Comparison of ENCODE assay signal across 22 cellular contexts in genomic region chr2:46256563-46257142, GRCh38. TPM values are rescaled to one million over a fixed set of nuclear protein-coding genes. Genes with fewer than 3 reads are reported as not detected.
DNase-seq lines count a peak whose midpoint lies in the region; ATAC-seq, FAIRE-seq and TF ChIP-seq lines count a peak whose summit lies in the region.
"Had no signal": no experiment of that assay in that cellular context is flagged by ENCODE, and none has a peak within 500 bp of the region (broad histone marks: within the 10 kb centered on the region; RNA-seq: fewer than 3 reads in every experiment).

No MANE protein-coding gene starts in this region.

- H3K36me3 ChIP-seq in right atrium auricular region: no peaks in the 10 kb centered on the region
- H3K36me3 ChIP-seq in GM12878 (ENCODE audit: control insufficient read depth in 2 of 2, insufficient read depth in 2 of 2, low read length in 1 of 2): no peaks in the 10 kb centered on the region
- no peaks in the 10 kb centered on the region for H3K36me3 ChIP-seq in upper lobe of left lung
- H3K36me3 ChIP-seq: breast epithelium had no signal

- POLR2A ChIA-PET in GM12878 (lab: Charles Lee): interaction anchor here (1.6 kb wide), 1 partner anchor 11 kb away, joined by 3 read pairs; no protein-coding TSS in a partner anchor

- peaks cover 23% of the 10 kb centered on the region for H3K4me1 ChIP-seq in right cardiac atrium (ENCODE audit: control insufficient read depth, insufficient read depth, low read length)
- peaks cover 0 to 62% of the 10 kb centered on the region in 2 donors for H3K4me1 ChIP-seq in right atrium auricular region
- H3K4me1 ChIP-seq in GM12878 (ENCODE audit: control insufficient read depth, insufficient read depth, low read length): no peaks in the 10 kb centered on the region
- H3K4me1 ChIP-seq in upper lobe of left lung: peaks cover 17 to 45% (median 25%) of the 10 kb centered on the region in 4 donors
- H3K4me1 ChIP-seq: breast epithelium had no signal

- H3K27ac ChIP-seq in right cardiac atrium (ENCODE audit: low read length): peak overlapping the region; percentile 55
- peak overlapping the region in 1 of 2 donors; percentile 13 for H3K27ac ChIP-seq in right atrium auricular region
- H3K27ac ChIP-seq in GM12878 (ENCODE audit: control insufficient read depth, insufficient read depth): no peak overlapping the region
- peak overlapping the region; percentile 42 to 79 (median 48) for H3K27ac ChIP-seq in upper lobe of left lung
- H3K27ac ChIP-seq: 22Rv1, psoas muscle had no signal

- H2AFZ ChIP-seq in GM12878 (ENCODE audit: control insufficient read depth, low read depth, low read length): no peak overlapping the region

- TF ChIP-seq POLR2A in GM12878 (IDR thresholded peaks at IDR 0.05; ENCODE audit: low read depth, low read length) (no peak), upper lobe of left lung (IDR thresholded peaks at IDR 0.05) (no peak)

- ATAC-seq in right cardiac atrium (peak; percentile 27 to 65), GM12878 (no peak), upper lobe of left lung (ENCODE audit: low FRiP score in 2 of 2) (no peak)

- TF ChIP-seq RAD21 in GM12878 (IDR thresholded peaks at IDR 0.05; ENCODE audit: insufficient read depth, low read depth, low read length): no peak

- in situ Hi-C loops in GM12878 (cut with MboI): no loop called here

- H3K9me3 ChIP-seq in right cardiac atrium (ENCODE audit: control insufficient read depth, low read length) (no peaks in the 10 kb centered on the region), right atrium auricular region (no peaks in the 10 kb centered on the region), GM12878 (replicated peaks; ENCODE audit: control insufficient read depth, insufficient read depth, low read length) (no peaks in the 10 kb centered on the region), upper lobe of left lung (no peaks in the 10 kb centered on the region)
- H3K9me3 ChIP-seq: breast epithelium, psoas muscle had no signal

- intact Hi-C loops in right cardiac atrium (cut with DNase I): no loop called here
- intact Hi-C loops in GM12878 (cut with micrococcal nuclease; ENCODE audit: unreplicated experiment): no loop called here

- no peak for FAIRE-seq in GM12878 (lab: Jason Lieb, UNC)

- BruUV-seq in GM12878 (replicated peaks; lab: Mats Ljungman, UMichigan): no TSS peak

- no peaks in the 10 kb centered on the region for H3K79me2 ChIP-seq in GM12878 (ENCODE audit: control insufficient read depth, insufficient read depth, low read length)

- WGBS in right cardiac atrium: 37% methylated on average over 5 of the region's 5 CpGs
- WGBS in GM12878 (ENCODE audit: insufficient coverage, insufficient replicate concordance, low lambda C conversion rate, missing lambda C conversion rate): 46% methylated on average over 5 of the region's 5 CpGs
- WGBS in upper lobe of left lung, 2 donors: 62% methylated on average over 5 of the region's 5 CpGs

- H3K9ac ChIP-seq in GM12878 (ENCODE audit: control insufficient read depth, insufficient read depth, low read length): no peak overlapping the region

- TF ChIP-seq CTCF in right atrium auricular region (IDR thresholded peaks at IDR 0.05): no peak
- TF ChIP-seq CTCF in GM12878 (IDR thresholded peaks at IDR 0.05 in 2 of 3, conservative IDR thresholded peaks at IDR 0.05 in 1 of 3; ENCODE audit: control insufficient read depth in 2 of 3, extremely low read depth in 1 of 3, insufficient read depth in 1 of 3, low read depth in 3 of 3, low read length in 3 of 3): no peak
- no peak for TF ChIP-seq CTCF in upper lobe of left lung (IDR thresholded peaks at IDR 0.05)

- peak; percentile 34 for DNase-seq in DMS53 (lab: John Stamatoyannopoulos, UW)
- no peak for DNase-seq in DMS53 treated with DMSO at 0.1 percent for 48 hours (lab: John Stamatoyannopoulos, UW; ENCODE audit: unreplicated experiment)
- no peak for DNase-seq in right cardiac atrium
- no peak for DNase-seq in right atrium auricular region (ENCODE audit: low spot score)
- no peak for DNase-seq in GM12878 (ENCODE audit: low read depth, low spot score)
- DNase-seq in upper lobe of left lung: no peak
- DNase-seq in glomerular visceral epithelial cell (ENCODE audit: extremely low spot score): no peak
- DNase-seq in epidermal melanocyte (ENCODE audit: insufficient read length, low spot score): no peak
- DNase-seq: activated B cell treated with CpG ODN at 0.5 μM for 24 hours; activated CD4-positive, alpha-beta T cell treated with anti-CD3 and anti-CD28 coated beads, Interleukin-2, amount 50 U/mL, for 4 hours; activated naive CD4-positive, alpha-beta T cell treated with anti-CD3 and anti-CD28 coated beads, Interleukin-2, amount 50 U/mL, for 16 hours; amygdala; CD4-positive, alpha-beta memory T cell; cortex of kidney; DMS 273 treated with DMSO at 0.1 percent for 48 hours; kidney glomerular epithelial cell; NCI-H1930; nucleus accumbens; psoas muscle had no signal

- SMC1A ChIA-PET in GM12878 (lab: Charles Lee; ENCODE audit: uncharacterized antibody, unreplicated experiment): interaction anchor here (2.0 kb wide), 1 partner anchor 10 kb away, joined by 5 read pairs; no protein-coding TSS in a partner anchor

- no peaks in the 10 kb centered on the region for H4K20me1 ChIP-seq in GM12878 (ENCODE audit: control insufficient read depth, insufficient read depth)

- TF ChIP-seq EP300 in GM12878 (IDR thresholded peaks at IDR 0.05; ENCODE audit: borderline replicate concordance in 1 of 2, control insufficient read depth in 1 of 2, low read depth in 2 of 2, low read length in 2 of 2): no peak
- no peak for TF ChIP-seq EP300 in upper lobe of left lung (IDR thresholded peaks at IDR 0.05)

- no peak overlapping the region for H3K4me2 ChIP-seq in GM12878 (ENCODE audit: control insufficient read depth, insufficient read depth)

- no peaks in the 10 kb centered on the region for H3K27me3 ChIP-seq in right cardiac atrium (ENCODE audit: control insufficient read depth, insufficient read depth)
- no peaks in the 10 kb centered on the region for H3K27me3 ChIP-seq in right atrium auricular region
- H3K27me3 ChIP-seq in GM12878 (replicated peaks in 1 of 2; ENCODE audit: control insufficient read depth in 2 of 2, insufficient read depth in 2 of 2, low read length in 1 of 2): no peaks in the 10 kb centered on the region
- no peaks in the 10 kb centered on the region for H3K27me3 ChIP-seq in upper lobe of left lung
- H3K27me3 ChIP-seq: breast epithelium had no signal

- CTCF ChIA-PET in GM12878 (lab: Yijun Ruan, JAX): no interaction called here

- RAD21 ChIA-PET in GM12878 (lab: Charles Lee; ENCODE audit: unreplicated experiment): interaction anchor here (1.0 kb wide), 1 partner anchor 10 kb away, joined by 3 read pairs; no protein-coding TSS in a partner anchor

- H3K4me3 ChIP-seq in right cardiac atrium (ENCODE audit: low read length) (no peak overlapping the region), right atrium auricular region (no peak overlapping the region), GM12878 (no peak overlapping the region), upper lobe of left lung (no peak overlapping the region)
- H3K4me3 ChIP-seq: breast epithelium, psoas muscle had no signal

TF ChIP-seq in GM12878, 131 proteins besides CTCF, POLR2A, EP300 and RAD21:
- TF ChIP-seq BHLHE40 (IDR thresholded peaks at IDR 0.05; ENCODE audit: borderline replicate concordance in 1 of 2, low read depth in 2 of 2, low read length in 1 of 2): no peak
- TF ChIP-seq SPI1 (IDR thresholded peaks at IDR 0.05; ENCODE audit: borderline replicate concordance, insufficient read depth, low read depth, low read length): peak; percentile 16; the same call in 1 of the 2 replicates
- no peak for TF ChIP-seq ESRRA (IDR thresholded peaks at IDR 0.05; ENCODE audit: low read length)

RNA-seq across cellular contexts. Expression of gene EPAS1, which starts 40.6 kb away (rescaled TPM):
- total RNA-seq in right cardiac atrium (100 to 1,000 TPM; 210 to 340 (median 268) TPM), right atrium auricular region (100 to 1,000 TPM; 257 to 311 TPM), GM12878 (2014; rRNA removed) (1.3 and 1.5 TPM in 2 replicates), GM12878 (2014; rRNA removed; fragmentation: Illumina TruSeq; extraction: Trizol) (0.18 and 0.51 TPM in 2 replicates), GM12878 (2021) (1.5 and 2.5 TPM in 2 replicates), upper lobe of left lung (1,000 to 10,000 TPM in 4 of 6 donors, 100 to 1,000 TPM in 2; 440 to 1,878 (median 1,131) TPM)
- polyA plus RNA-seq in right cardiac atrium (149 TPM), GM12878 (2011; rRNA removed) (7.0 and 22.0 TPM in 2 replicates), GM12878 (2014; fragmentation: Illumina TruSeq; extraction: Trizol) (0.95 and 1.3 TPM in 2 replicates), GM12878 (2014; fragmentation: Nextera tagmentation; extraction: Ambion mirVana) (under 1 TPM in 1 of 2 experiments, not detected in 1; 0.11 TPM), GM12878 (2014; rRNA removed) (0.69 and 1.3 TPM in 2 replicates), GM12878 (2016; fragmentation: Nextera tagmentation; extraction: Ambion mirVana) (under 1 TPM; 0.23 to 0.62 TPM)
- 17.2 and 18.5 TPM in 2 replicates for total RNA-seq in GM12878 (2013; cell fraction: nucleolus; rRNA removed)
- polyA plus RNA-seq in GM12878 (2011; ENCODE audit: low read depth): 0.07 TPM
- polyA plus RNA-seq in GM12878 (2011; cell fraction: cytosol; rRNA removed): 7.8 and 12.6 TPM in 2 replicates
- polyA plus RNA-seq in GM12878 (2011; cell fraction: nucleus; rRNA removed): 25.0 and 34.5 TPM in 2 replicates
- 0.30 and 0.76 TPM in 2 replicates for polyA plus RNA-seq in GM12878 (2012)
- 13.5 and 20.9 TPM in 2 replicates for polyA minus RNA-seq in GM12878 (2011; rRNA and poly(A)+ RNA removed)
- polyA minus RNA-seq in GM12878 (2011; cell fraction: cytosol; rRNA and poly(A)+ RNA removed): 13.9 and 15.5 TPM in 2 replicates
- polyA minus RNA-seq in GM12878 (2011; cell fraction: nucleus; rRNA and poly(A)+ RNA removed): 15.7 and 27.0 TPM in 2 replicates
- polyA plus RNA-seq: IgD-negative memory B cell had no signal

Comparison
In these comparisons a context has a peak if more than half of its experiments do, and no peak if none do; other contexts are left out.
1. ATAC-seq: peak in right cardiac atrium (2 of 2); none in GM12878 (single experiment) and upper lobe of left lung (0 of 2).
2. RNA of gene EPAS1, which starts 40.6 kb away (total RNA-seq): 440 to 1,878 TPM in upper lobe of left lung, 257 to 311 TPM in right atrium auricular region and 210 to 340 TPM in right cardiac atrium; 0.18 to 18.5 TPM in GM12878; every median in the first group is over 10 times any median in the second.